ENCODE assay signal across 8 cellular contexts in genomic region chr16:67563708-67564468, GRCh38.
A peak's percentile ranks its signal among the peaks of the same experiment; 100 is the strongest.
DNase-seq lines count a peak whose midpoint lies in the region; ATAC-seq and TF ChIP-seq lines count a peak whose summit lies in the region.

No MANE protein-coding gene starts in this region.

- H3K36me3 ChIP-seq in KOPT-K1 (ENCODE audit: insufficient read depth, low read length) = peaks cover 26% of the 10 kb centered on the region; the same call in 1 of the 2 replicates
- H3K36me3 ChIP-seq in WERI-Rb-1 = peaks cover 6% of the 10 kb centered on the region

- H3K27ac ChIP-seq in KOPT-K1 (ENCODE audit: low read depth, low read length, poor library complexity, severe bottlenecking) (peak overlapping the region; percentile 97), WERI-Rb-1 (peak overlapping the region; percentile 100)

- H3K9me3 ChIP-seq in KOPT-K1 (ENCODE audit: insufficient read depth, low read length, poor library complexity, severe bottlenecking) (no peaks in the 10 kb centered on the region), WERI-Rb-1 (ENCODE audit: severe bottlenecking) (no peaks in the 10 kb centered on the region)

- no peak for TF ChIP-seq CTCF in WERI-Rb-1 (IDR thresholded peaks at IDR 0.05; ENCODE audit: low read depth, low read length)

- ATAC-seq in HG02885 (IDR thresholded peaks at IDR 0.05; ENCODE audit: poor library complexity, unreplicated experiment) = no peak
- ATAC-seq in GM18861 (IDR thresholded peaks at IDR 0.05; ENCODE audit: unreplicated experiment) = no peak

- no peaks in the 10 kb centered on the region for H3K27me3 ChIP-seq in WERI-Rb-1 (ENCODE audit: insufficient read depth, low read depth, severe bottlenecking)

- peak; percentile 52 for DNase-seq in DMS114 treated with DMSO at 0.1 percent for 48 hours (lab: John Stamatoyannopoulos, UW; ENCODE audit: unreplicated experiment)
- DNase-seq in WERI-Rb-1 = no peak
- DNase-seq in fibroblast of gingiva (ENCODE audit: low read depth) = peak; percentile 90
- peak; percentile 26 for DNase-seq in non-pigmented ciliary epithelial cell (ENCODE audit: low read depth)
- DNase-seq in hepatic stellate cell (ENCODE audit: low spot score) = no peak

- H3K4me3 ChIP-seq in WERI-Rb-1 (ENCODE audit: low read depth, low read length) = peak overlapping the region; percentile 95

Comparison
In these comparisons a context has a peak if more than half of its experiments do, and no peak if none do; other contexts are left out.
1. DNase-seq: peak in DMS114 treated with DMSO at 0.1 percent for 48 hours (single experiment), fibroblast of gingiva (single experiment) and non-pigmented ciliary epithelial cell (single experiment); none in WERI-Rb-1 (single experiment) and hepatic stellate cell (single experiment).